Comparison of ENCODE assay signal across 9 cellular contexts in the genomic region with DNA sequence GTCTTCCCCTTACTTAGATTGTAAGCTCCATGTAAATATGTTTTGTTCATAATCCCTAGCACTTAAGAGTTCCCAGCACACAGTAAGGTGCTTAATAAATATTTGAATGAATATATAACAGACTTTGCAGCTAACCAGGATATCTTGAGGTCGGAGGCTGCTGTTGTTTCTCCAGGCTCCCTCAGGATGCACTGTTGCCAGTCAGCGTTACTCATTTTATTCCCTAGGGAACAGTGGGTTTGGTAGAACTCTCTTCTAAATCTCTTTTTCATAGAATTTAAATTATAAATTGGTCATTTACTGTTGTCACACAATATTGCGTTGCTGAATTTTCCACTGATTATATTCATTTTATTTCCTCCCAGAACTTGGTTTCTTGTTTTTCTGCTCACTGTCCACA. TPM values are rescaled to one million over a fixed set of nuclear protein-coding genes. Genes with fewer than 3 reads are reported as not detected.
A peak's percentile ranks its signal among the peaks of the same experiment; 100 is the strongest.
DNase-seq lines count a peak whose midpoint lies in the region; ATAC-seq, FAIRE-seq and TF ChIP-seq lines count a peak whose summit lies in the region.
"Had no signal": no experiment of that assay in that cellular context is flagged by ENCODE, and none has a peak within 500 bp of the region (broad histone marks: within the 10 kb centered on the region; RNA-seq: fewer than 3 reads in every experiment).

No MANE protein-coding gene starts in this region.

- TF ChIP-seq EP300 in tibial nerve (IDR thresholded peaks at IDR 0.05), result no peak

- H3K36me3 Mint-ChIP-seq in activated T-cell treated with anti-CD3 and anti-CD28 coated beads, Interleukin-2, amount 50 U/mL, for 24 hours (ENCODE audit: low read depth), result peaks cover 34% of the 10 kb centered on the region
- peaks cover 24% of the 10 kb centered on the region for H3K36me3 Mint-ChIP-seq in activated naive CD8-positive, alpha-beta T cell treated with anti-CD3 and anti-CD28 coated beads for 36 hours

- H3K27ac ChIP-seq in kidney (ENCODE audit: low read depth in 2 of 2, low read length in 2 of 2), result peak overlapping the region; percentile 99
- H3K27ac ChIP-seq in tibial nerve, result peak overlapping the region in 3 of 4 donors; percentile 99 to 100 (median 99)

- FAIRE-seq in kidney (lab: Jason Lieb, UNC), result no peak

- H3K4me3 Mint-ChIP-seq in activated T-cell treated with anti-CD3 and anti-CD28 coated beads, Interleukin-2, amount 50 U/mL, for 24 hours, result peak overlapping the region; percentile 83
- H3K4me3 Mint-ChIP-seq in activated naive CD8-positive, alpha-beta T cell treated with anti-CD3 and anti-CD28 coated beads for 36 hours, result peak overlapping the region; percentile 79

- H3K4me1 Mint-ChIP-seq in activated T-cell treated with anti-CD3 and anti-CD28 coated beads, Interleukin-2, amount 50 U/mL, for 24 hours (ENCODE audit: low read depth), result peaks cover 21% of the 10 kb centered on the region
- peaks cover 11% of the 10 kb centered on the region for H3K4me1 Mint-ChIP-seq in activated naive CD8-positive, alpha-beta T cell treated with anti-CD3 and anti-CD28 coated beads for 36 hours

- peak overlapping the region; percentile 55 to 68 for H3K4me3 ChIP-seq in kidney (ENCODE audit: low read length in 2 of 2)
- peak overlapping the region in 3 of 4 donors; percentile 76 to 96 (median 88) for H3K4me3 ChIP-seq in tibial nerve

- TF ChIP-seq CTCF in kidney (IDR thresholded peaks at IDR 0.05; ENCODE audit: borderline replicate concordance, extremely low read depth, insufficient read depth) (no peak), tibial nerve (IDR thresholded peaks at IDR 0.05) (no peak)

- H3K9me3 Mint-ChIP-seq in activated T-cell treated with anti-CD3 and anti-CD28 coated beads, Interleukin-2, amount 50 U/mL, for 24 hours, result no peaks in the 10 kb centered on the region
- no peaks in the 10 kb centered on the region for H3K9me3 Mint-ChIP-seq in activated naive CD8-positive, alpha-beta T cell treated with anti-CD3 and anti-CD28 coated beads for 36 hours

- H3K9ac ChIP-seq in kidney (ENCODE audit: low read length in 2 of 2), result peak overlapping the region in 1 of 2 donors; percentile 65

- no peak for ATAC-seq in GM21515 (IDR thresholded peaks at IDR 0.05; ENCODE audit: unreplicated experiment)

- H3K36me3 ChIP-seq in kidney (ENCODE audit: control insufficient read depth in 1 of 2, insufficient read depth in 2 of 2, low read length in 2 of 2) (no peaks in the 10 kb centered on the region), tibial nerve (peaks cover 0 to 4% (median 0%) of the 10 kb centered on the region in 3 donors)

- DNase-seq in activated T-cell treated with anti-CD3 and anti-CD28 coated beads, Interleukin-2, amount 50 U/mL, for 24 hours, result no peak
- no peak for DNase-seq in activated T-cell treated with anti-CD3 and anti-CD28 coated beads, Interleukin-2, amount 50 U/mL, for 48 hours
- DNase-seq in activated naive CD8-positive, alpha-beta T cell treated with anti-CD3 and anti-CD28 coated beads for 36 hours, result no peak
- no peak for DNase-seq in kidney
- DNase-seq in tibial nerve (ENCODE audit: low spot score in 2 of 2), result no peak
- DNase-seq in NCI-H1930 (lab: John Stamatoyannopoulos, UW), result no peak
- no peak for DNase-seq in effector CD8-positive, alpha-beta T cell (lab: John Stamatoyannopoulos, UW)
- DNase-seq: activated gamma-delta T cell treated with Interleukin-2 at 50 U/mL for 16 hours had no signal

- intact Hi-C loops in kidney (cut with DNase I), result no loop called here

- no peaks in the 10 kb centered on the region for H3K9me3 ChIP-seq in kidney (ENCODE audit: control insufficient read depth in 1 of 2, low read length in 2 of 2)
- no peaks in the 10 kb centered on the region for H3K9me3 ChIP-seq in tibial nerve

- H3K27me3 ChIP-seq in tibial nerve, result no peaks in the 10 kb centered on the region

- peak overlapping the region; percentile 92 for H3K27ac Mint-ChIP-seq in activated T-cell treated with anti-CD3 and anti-CD28 coated beads, Interleukin-2, amount 50 U/mL, for 24 hours
- peak overlapping the region; percentile 77 for H3K27ac Mint-ChIP-seq in activated naive CD8-positive, alpha-beta T cell treated with anti-CD3 and anti-CD28 coated beads for 36 hours

- H3K27me3 Mint-ChIP-seq in activated T-cell treated with anti-CD3 and anti-CD28 coated beads, Interleukin-2, amount 50 U/mL, for 24 hours, result no peaks in the 10 kb centered on the region
- H3K27me3 Mint-ChIP-seq in activated naive CD8-positive, alpha-beta T cell treated with anti-CD3 and anti-CD28 coated beads for 36 hours, result peaks cover 3% of the 10 kb centered on the region

- 25 to 33% methylated on average over 3 of the region's 3 CpGs for WGBS in tibial nerve, 2 donors

- H3K4me1 ChIP-seq in kidney (ENCODE audit: control insufficient read depth in 1 of 2, insufficient read depth in 1 of 2, low read depth in 1 of 2, low read length in 2 of 2), result peaks cover 0 to 3% of the 10 kb centered on the region in 2 donors
- peaks cover 0 to 32% (median 24%) of the 10 kb centered on the region in 4 donors for H3K4me1 ChIP-seq in tibial nerve

- no peak for TF ChIP-seq POLR2A in tibial nerve (IDR thresholded peaks at IDR 0.05)

RNA-seq across cellular contexts. Expression of a gene that starts 1.0 kb away (rescaled TPM):
- total RNA-seq in activated naive CD8-positive, alpha-beta T cell treated with anti-CD3 and anti-CD28 coated beads for 36 hours, result 100 to 1,000 TPM; 313 to 342 TPM
- total RNA-seq in kidney (174 TPM), tibial nerve (100 to 1,000 TPM; 121 to 167 (median 150) TPM)
- 83.3 TPM for polyA plus RNA-seq in kidney (ENCODE audit: insufficient read depth, low read depth, low replicate concordance)

RNA-seq across cellular contexts. Expression of a gene that starts 54.9 kb away (rescaled TPM):
- total RNA-seq in activated naive CD8-positive, alpha-beta T cell treated with anti-CD3 and anti-CD28 coated beads for 36 hours, result 100 to 1,000 TPM; 160 to 169 TPM
- total RNA-seq in kidney (43.1 TPM), tibial nerve (10 to 100 TPM; 34.3 to 41.4 (median 38.7) TPM)
- 24.1 TPM for polyA plus RNA-seq in kidney (ENCODE audit: insufficient read depth, low read depth, low replicate concordance)
